ENCODE assay signal across 8 cellular contexts in the genomic region with DNA sequence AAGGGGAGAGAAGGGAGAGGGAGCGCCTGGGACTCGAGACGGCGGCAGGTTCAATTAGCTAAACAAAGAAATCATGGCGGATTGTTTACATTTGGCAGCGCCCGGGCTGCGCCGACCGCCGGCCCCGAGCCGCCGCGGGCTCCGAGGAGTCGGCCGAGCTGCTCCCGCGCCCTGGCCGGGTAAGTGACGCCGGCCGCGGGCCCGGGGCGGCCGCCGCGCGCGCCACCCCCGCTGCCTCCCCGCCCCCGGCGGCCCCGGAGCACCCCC.
DNase-seq lines count a peak whose midpoint lies in the region; ATAC-seq and TF ChIP-seq lines count a peak whose summit lies in the region.

No MANE protein-coding gene starts in this region.

- TF ChIP-seq CTCF in RWPE2 (IDR thresholded peaks at IDR 0.05; ENCODE audit: poor library complexity, severe bottlenecking) (no peak), fibroblast of pulmonary artery (IDR thresholded peaks at IDR 0.05; ENCODE audit: low read length, missing control alignments) (no peak), PC-3 (conservative IDR thresholded peaks at IDR 0.05; ENCODE audit: low read depth, low read length) (no peak)

- H3K4me3 ChIP-seq in GM08714 (ENCODE audit: low read length), result peak overlapping the region; percentile 94
- H3K4me3 ChIP-seq in RWPE2 (ENCODE audit: severe bottlenecking), result peak overlapping the region; percentile 36
- H3K4me3 ChIP-seq in fibroblast of pulmonary artery (replicated peaks; ENCODE audit: low read depth, low read length), result peak overlapping the region; percentile 57
- H3K4me3 ChIP-seq in skeletal muscle satellite cell (ENCODE audit: low read length), result peak overlapping the region; percentile 72
- H3K4me3 ChIP-seq in PC-3 (ENCODE audit: low read length), result no peak overlapping the region

- H3K4me3 Mint-ChIP-seq in immature natural killer cell, result no peak overlapping the region

- no peaks in the 10 kb centered on the region for H3K36me3 Mint-ChIP-seq in immature natural killer cell

- no peak for DNase-seq in RWPE2 (ENCODE audit: low spot score)
- peak; percentile 3 for DNase-seq in fibroblast of pulmonary artery (ENCODE audit: low read depth)
- DNase-seq in immature natural killer cell, result no peak
- no peak for DNase-seq in SKM-1 (lab: John Stamatoyannopoulos, UW; ENCODE audit: unreplicated experiment)
- no peak for DNase-seq in PC-3

- ATAC-seq in HG02981 (IDR thresholded peaks at IDR 0.05; ENCODE audit: unreplicated experiment) (peak; percentile 43), RWPE2 (ENCODE audit: low read depth) (peak; percentile 66; the same call in 2 of the 3 replicates), PC-3 (no peak)

- no peaks in the 10 kb centered on the region for H3K9me3 ChIP-seq in RWPE2 (ENCODE audit: severe bottlenecking)
- H3K9me3 ChIP-seq in skeletal muscle satellite cell (replicated peaks; ENCODE audit: low read length), result no peaks in the 10 kb centered on the region
- no peaks in the 10 kb centered on the region for H3K9me3 ChIP-seq in PC-3 (ENCODE audit: low read length)

- H3K9me3 Mint-ChIP-seq in immature natural killer cell, result peaks cover 0 to 5% (median 0%) of the 10 kb centered on the region in 6 donors

- no peaks in the 10 kb centered on the region for H3K9me2 ChIP-seq in PC-3 (replicated peaks; ENCODE audit: low read length)

- no peaks in the 10 kb centered on the region for H3K36me3 ChIP-seq in RWPE2 (ENCODE audit: low read depth)
- H3K36me3 ChIP-seq in skeletal muscle satellite cell (ENCODE audit: insufficient read depth, low read length), result no peaks in the 10 kb centered on the region
- H3K36me3 ChIP-seq in PC-3 (ENCODE audit: low read depth, low read length), result no peaks in the 10 kb centered on the region

- no peak overlapping the region for H3K27ac Mint-ChIP-seq in immature natural killer cell

- H2AFZ ChIP-seq in PC-3 (ENCODE audit: low read length), result no peak overlapping the region

- H3K4me1 Mint-ChIP-seq in immature natural killer cell, result peaks cover 2 to 21% of the 10 kb centered on the region in 2 donors

- H3K27ac ChIP-seq in RWPE2 (ENCODE audit: poor library complexity, severe bottlenecking) (no peak overlapping the region), PC-3 (ENCODE audit: low read length) (no peak overlapping the region)

- H3K9ac ChIP-seq in skeletal muscle satellite cell (ENCODE audit: low read depth, low read length), result peak overlapping the region; percentile 1
- H3K9ac ChIP-seq in PC-3 (ENCODE audit: low read length), result no peak overlapping the region

- H4K20me1 ChIP-seq in PC-3 (ENCODE audit: low read length), result no peaks in the 10 kb centered on the region

- peak overlapping the region; percentile 86 for H3K4me2 ChIP-seq in skeletal muscle satellite cell (ENCODE audit: low read length)
- no peak overlapping the region for H3K4me2 ChIP-seq in PC-3 (ENCODE audit: low read length)

- no peaks in the 10 kb centered on the region for H3K79me2 ChIP-seq in PC-3 (ENCODE audit: low read length)

- CTCF ChIA-PET in PC-3 (lab: Charles Lee), result no interaction called here

- H3F3A ChIP-seq in PC-3 (ENCODE audit: low read length, unreplicated experiment), result no peaks in the 10 kb centered on the region

- no TSS peak for BruUV-seq in PC-3 (replicated peaks; lab: Mats Ljungman, UMichigan)

- H3K27me3 ChIP-seq in RWPE2 (ENCODE audit: insufficient read depth, poor library complexity, severe bottlenecking) (peaks cover 26% of the 10 kb centered on the region), skeletal muscle satellite cell (ENCODE audit: control insufficient read depth, insufficient read depth, low read length) (peaks cover 26% of the 10 kb centered on the region), PC-3 (ENCODE audit: low read length) (peaks cover 7% of the 10 kb centered on the region; the same call in 1 of the 2 replicates)

- H3K4me1 ChIP-seq in RWPE2 (ENCODE audit: insufficient read depth, poor library complexity, severe bottlenecking) (no peaks in the 10 kb centered on the region), skeletal muscle satellite cell (ENCODE audit: control insufficient read depth, insufficient read depth, low read length) (peaks cover 3% of the 10 kb centered on the region), PC-3 (ENCODE audit: insufficient read depth, low read length) (no peaks in the 10 kb centered on the region)

- POLR2A ChIA-PET in PC-3 (lab: Charles Lee; ENCODE audit: unreplicated experiment), result no interaction called here

- intact Hi-C loops in PC-3 (cut with micrococcal nuclease), result no loop called here

- peaks cover 3 to 16% (median 6%) of the 10 kb centered on the region in 3 donors for H3K27me3 Mint-ChIP-seq in immature natural killer cell (ENCODE audit: low read depth in 3 of 3)
